In genomic region chr1:6948416-6948815, GRCh38 we compare ENCODE assay signal across 27 cellular contexts.
"Had no signal": no experiment of that assay in that cellular context is flagged by ENCODE, and none has a peak within 500 bp of the region (broad histone marks: within the 10 kb centered on the region; RNA-seq: fewer than 3 reads in every experiment).

No MANE protein-coding gene starts in this region.

- H3K27ac ChIP-seq: brain microvascular endothelial cell, foreskin keratinocyte, hepatocyte, left ventricle myocardium inferior, neutrophil, ovary, prostate gland, right atrium auricular region, thyroid gland, upper lobe of right lung, VCaP had no signal

- H3K4me1 ChIP-seq: foreskin keratinocyte, left ventricle myocardium inferior, prostate gland, right atrium auricular region, thyroid gland, upper lobe of right lung had no signal

- H3K9me3 ChIP-seq: left ventricle myocardium inferior, neutrophil, ovary, prostate gland, right atrium auricular region, thyroid gland, upper lobe of right lung had no signal

- ATAC-seq: activated CD8-positive, alpha-beta memory T cell treated with anti-CD3 and anti-CD28 coated beads, Interleukin-2, amount 10 ng/mL, durations not matched to agents 7 days and 5 days; activated CD8-positive, alpha-beta T cell treated with anti-CD3 and anti-CD28 coated beads for 36 hours; natural killer cell; upper lobe of right lung had no signal

- H3K4me3 ChIP-seq: hepatocyte, left ventricle myocardium inferior, ovary, prostate gland, right atrium auricular region, thyroid gland, upper lobe of right lung had no signal

- DNase-seq: activated CD4-positive, alpha-beta T cell treated with anti-CD3 and anti-CD28 coated beads, Interleukin-2, amount 10 ng/mL, durations not matched to agents 7 days and 5 days; activated CD4-positive, CD25-positive, alpha-beta regulatory T cell treated with anti-CD3 and anti-CD28 coated beads, Interleukin-2, amount 50 U/mL, for 72 hours; activated CD8-positive, alpha-beta memory T cell treated with anti-CD3 and anti-CD28 coated beads, Interleukin-2, amount 10 ng/mL, durations not matched to agents 7 days and 5 days; activated CD8-positive, alpha-beta T cell treated with anti-CD3 and anti-CD28 coated beads for 36 hours; activated effector memory CD4-positive, alpha-beta T cell treated with anti-CD3 and anti-CD28 coated beads, Interleukin-2, amount 50 U/mL, for 16 hours; activated naive CD4-positive, alpha-beta T cell treated with anti-CD3 and anti-CD28 coated beads, Interleukin-2, amount 50 U/mL, for 16 hours; activated T-cell treated with anti-CD3 and anti-CD28 coated beads for 4 hours; aorta; brain microvascular endothelial cell; effector memory CD4-positive, alpha-beta T cell; immature natural killer cell; left ventricle myocardium inferior; mammary epithelial cell; natural killer cell; ovary; stimulated activated CD4-positive, alpha-beta T cell treated with anti-CD3 and anti-CD28 coated beads, Interleukin-4, amount 100 ng/mL, for 24 hours; stimulated activated naive CD4-positive, alpha-beta T cell treated with Interleukin-2 at 50 U/mL for 16 hours; substantia nigra; thyroid gland; upper lobe of right lung had no signal

- H3K36me3 ChIP-seq: brain microvascular endothelial cell, left ventricle myocardium inferior, neutrophil, ovary, prostate gland, right atrium auricular region, thyroid gland, upper lobe of right lung had no signal

- H3K27me3 ChIP-seq: brain microvascular endothelial cell, foreskin keratinocyte, hepatocyte, neutrophil, ovary, right atrium auricular region, thyroid gland, upper lobe of right lung had no signal

- H3K4me2 ChIP-seq: hepatocyte had no signal

- FAIRE-seq: colon had no signal
